In the genomic region with DNA sequence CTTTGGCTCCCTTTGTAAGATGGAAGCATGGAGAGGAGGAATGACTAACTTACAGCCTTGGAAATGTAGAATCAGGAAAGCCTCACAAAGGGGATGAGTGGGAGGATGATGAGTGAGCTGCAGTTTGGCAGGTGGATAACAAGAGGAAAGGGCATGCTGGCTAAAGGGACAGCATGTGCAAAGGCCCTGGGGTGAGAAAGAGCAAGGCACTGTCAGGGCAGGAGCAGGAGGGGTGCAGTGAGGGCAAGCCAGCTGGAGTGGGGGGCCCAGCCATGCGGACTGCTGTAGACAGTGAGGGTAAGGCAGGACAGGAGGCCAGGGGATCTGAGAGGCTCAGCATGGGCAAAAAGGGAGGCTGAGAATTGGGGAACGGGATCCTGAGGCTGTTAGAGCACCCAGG, we compare ENCODE assay signal across 7 cellular contexts. TPM values are rescaled to one million over a fixed set of nuclear protein-coding genes. Genes with fewer than 3 reads are reported as not detected.
"Had no signal": no experiment of that assay in that cellular context is flagged by ENCODE, and none has a peak within 500 bp of the region (broad histone marks: within the 10 kb centered on the region; RNA-seq: fewer than 3 reads in every experiment).

No MANE protein-coding gene starts in this region.

- H3K4me3 Mint-ChIP-seq: GM23338, H9, HFFc6, IgD-negative memory B cell had no signal

- H3K36me3 Mint-ChIP-seq: IgD-negative memory B cell had no signal

- ATAC-seq: GM23338 had no signal

- DNase-seq: H9, HCEC 1CT, HFFc6, KBM-7 had no signal

- H3K4me2 ChIP-seq: GM23338 had no signal

- H3K4me1 Mint-ChIP-seq: IgD-negative memory B cell had no signal

- H2AFZ ChIP-seq: GM23338 had no signal

- H3K27ac Mint-ChIP-seq: GM23338, H9, HFFc6, IgD-negative memory B cell had no signal

- H3K4me3 ChIP-seq: GM23338 had no signal

- H3K9me3 Mint-ChIP-seq: GM23338, H9, HFFc6 had no signal

RNA-seq across cellular contexts. Expression of a gene that starts 20.5 kb away (rescaled TPM):
- total RNA-seq: HT-29 had no signal
